8 cellular contexts compared by ENCODE assay signal in the genomic region with DNA sequence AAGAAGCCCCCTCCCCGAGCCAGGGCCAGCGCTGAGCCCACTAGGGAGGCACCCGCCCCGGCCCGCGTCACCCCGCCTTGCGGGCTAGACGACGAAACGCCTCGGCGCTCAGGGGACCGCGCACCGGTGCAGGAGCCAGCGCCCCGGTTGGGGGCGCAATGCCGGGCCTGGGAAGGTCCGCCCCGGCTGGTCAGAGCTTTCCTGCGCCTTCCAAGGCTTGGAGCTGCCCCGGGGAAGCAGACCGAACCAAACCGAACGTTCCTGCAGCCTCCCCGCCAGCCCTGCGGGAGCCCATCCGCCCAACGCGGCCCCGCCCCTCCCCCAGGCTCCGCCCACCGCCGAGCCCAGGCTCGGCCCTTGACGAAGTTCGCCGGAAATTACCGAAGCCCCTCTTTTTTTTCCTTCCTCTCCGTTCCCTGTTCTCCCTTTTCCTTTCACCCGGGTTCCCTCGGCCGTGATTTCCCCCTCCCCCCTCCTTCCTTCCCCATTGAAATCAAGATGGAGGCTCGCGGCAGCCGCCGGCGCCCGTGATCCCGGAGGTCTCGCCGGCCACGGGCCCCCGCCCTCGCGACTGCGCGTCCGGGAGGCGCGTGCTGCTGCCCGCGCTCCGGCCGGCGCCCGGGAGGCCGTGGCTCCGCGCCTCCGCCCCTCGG. TPM values are rescaled to one million over a fixed set of nuclear protein-coding genes. Genes with fewer than 3 reads are reported as not detected.
DNase-seq lines count a peak whose midpoint lies in the region; ATAC-seq and TF ChIP-seq lines count a peak whose summit lies in the region.

TSS of gene TRIO (plus strand) at position 487 of the 653 bp plus-strand sequence. CDS start 384 bp downstream, outside the sequence.

- H3K9me3 ChIP-seq in Loucy (ENCODE audit: insufficient read depth, low read depth, low read length) (no peaks in the 10 kb centered on the region), osteoblast (ENCODE audit: low read depth, low read length) (no peaks in the 10 kb centered on the region), testis (no peaks in the 10 kb centered on the region)

- H3K4me3 ChIP-seq in Loucy (ENCODE audit: low read length, poor library complexity, severe bottlenecking) (peak within 1 kb of the TSS; percentile 97), osteoblast (ENCODE audit: insufficient read depth, low read length) (peak within 1 kb of the TSS; percentile 98), testis (peak within 1 kb of the TSS; percentile 85 to 90)

- peak within 1 kb of the TSS; percentile 82 for H3K9ac ChIP-seq in Loucy (ENCODE audit: low read depth, low read length, poor library complexity, severe bottlenecking)

- peaks cover 20% of the 10 kb centered on the region for H3K27me3 Mint-ChIP-seq in glutamatergic neuron (ENCODE audit: unreplicated experiment)

- peak; percentile 95 for DNase-seq in ELR (ENCODE audit: low read depth)
- peak; percentile 91 for DNase-seq in H4 (ENCODE audit: low spot score)
- peak; percentile 98 for DNase-seq in SK-MEL-5 (ENCODE audit: low read depth, low spot score)
- peak; percentile 74 to 87 for DNase-seq in activated naive CD4-positive, alpha-beta T cell treated with anti-CD3 and anti-CD28 coated beads, Interleukin-2, amount 50 U/mL, for 72 hours (ENCODE audit: low spot score in 2 of 2)
- DNase-seq in glutamatergic neuron = peak; percentile 94
- DNase-seq in osteoblast (ENCODE audit: insufficient read length, low spot score, missing footprints) = peak; percentile 99
- DNase-seq in testis = peak; percentile 94

- H3K27me3 ChIP-seq in Loucy (ENCODE audit: insufficient read depth, low read length, poor library complexity, severe bottlenecking) (no peaks in the 10 kb centered on the region), osteoblast (ENCODE audit: insufficient read depth, low read length) (no peaks in the 10 kb centered on the region), testis (no peaks in the 10 kb centered on the region)

- no peaks in the 10 kb centered on the region for H3K9me3 Mint-ChIP-seq in activated naive CD4-positive, alpha-beta T cell treated with anti-CD3 and anti-CD28 coated beads, Interleukin-2, amount 50 U/mL, for 72 hours
- peaks cover 23% of the 10 kb centered on the region for H3K9me3 Mint-ChIP-seq in glutamatergic neuron (ENCODE audit: unreplicated experiment)

- WGBS in testis, 2 donors = 1% methylated on average over 38 to 73 of the region's 74 CpGs

- H3K27ac ChIP-seq in osteoblast (ENCODE audit: low read depth, low read length) = peak within 1 kb of the TSS; percentile 89
- H3K27ac ChIP-seq in testis = peak within 1 kb of the TSS; percentile 97 to 98

- H4K20me1 ChIP-seq in Loucy (ENCODE audit: insufficient read depth, low read length, poor library complexity, severe bottlenecking) (peaks cover 33% of the 10 kb centered on the region), osteoblast (ENCODE audit: insufficient read depth, low read length) (peaks cover 30% of the 10 kb centered on the region)

- H3K27ac Mint-ChIP-seq in activated naive CD4-positive, alpha-beta T cell treated with anti-CD3 and anti-CD28 coated beads, Interleukin-2, amount 50 U/mL, for 72 hours = no peak within 1 kb of the TSS
- peak within 1 kb of the TSS; percentile 89 for H3K27ac Mint-ChIP-seq in glutamatergic neuron (ENCODE audit: unreplicated experiment)

- H3K4me1 ChIP-seq in Loucy (ENCODE audit: insufficient read depth, low read length, poor library complexity, severe bottlenecking) = peaks cover 33% of the 10 kb centered on the region
- H3K4me1 ChIP-seq in osteoblast (ENCODE audit: insufficient read depth, low read length) = peaks cover 30% of the 10 kb centered on the region
- peaks cover 28% of the 10 kb centered on the region for H3K4me1 ChIP-seq in testis

- peak within 1 kb of the TSS; percentile 96 for H3K4me2 ChIP-seq in Loucy (ENCODE audit: low read depth, low read length, poor library complexity, severe bottlenecking)
- peak within 1 kb of the TSS; percentile 81 for H3K4me2 ChIP-seq in osteoblast (ENCODE audit: insufficient read depth, low read length)

- TF ChIP-seq POLR2A in testis (IDR thresholded peaks at IDR 0.05) = peak; percentile 8

- H3K79me2 ChIP-seq in Loucy (ENCODE audit: insufficient read depth, low read length) (peaks cover 42% of the 10 kb centered on the region), osteoblast (ENCODE audit: insufficient read depth, low read length) (peaks cover 43% of the 10 kb centered on the region)

- peak within 1 kb of the TSS; percentile 90 for H3K4me3 Mint-ChIP-seq in glutamatergic neuron (ENCODE audit: unreplicated experiment)

- peak within 1 kb of the TSS; percentile 95 for H2AFZ ChIP-seq in Loucy (ENCODE audit: low read length)
- peak within 1 kb of the TSS; percentile 78 for H2AFZ ChIP-seq in osteoblast (ENCODE audit: low read length)

- TF ChIP-seq CTCF in Loucy (conservative IDR thresholded peaks at IDR 0.05; ENCODE audit: low read length) (peak; percentile 63), glutamatergic neuron (IDR thresholded peaks at IDR 0.05; ENCODE audit: partially characterized antibody, unreplicated experiment) (peak; percentile 25), osteoblast (IDR thresholded peaks at IDR 0.05; ENCODE audit: extremely low read depth, low read depth, low read length) (peak; percentile 39), testis (IDR thresholded peaks at IDR 0.05) (peak in 2 of 3 experiments; percentile 25 to 41)

- in situ Hi-C loops in SK-MEL-5 (cut with HindIII; ENCODE audit: low pct_unique_long_range_greater_than_20kb, low sequenced_read_pairs) = no loop called here

- H3K36me3 ChIP-seq in Loucy (ENCODE audit: insufficient read depth, low read length) = no peaks in the 10 kb centered on the region
- H3K36me3 ChIP-seq in osteoblast (ENCODE audit: insufficient read depth, low read length) = no peaks in the 10 kb centered on the region
- no peaks in the 10 kb centered on the region for H3K36me3 ChIP-seq in testis (ENCODE audit: low read depth, missing control alignments)

- H3K36me3 Mint-ChIP-seq in activated naive CD4-positive, alpha-beta T cell treated with anti-CD3 and anti-CD28 coated beads, Interleukin-2, amount 50 U/mL, for 72 hours = peaks cover 0 to 4% of the 10 kb centered on the region in 2 donors
- peaks cover 9% of the 10 kb centered on the region for H3K36me3 Mint-ChIP-seq in glutamatergic neuron (ENCODE audit: unreplicated experiment)

- H3K9me2 ChIP-seq in Loucy (replicated peaks; ENCODE audit: low read depth, low read length) = no peaks in the 10 kb centered on the region

- H3K4me1 Mint-ChIP-seq in glutamatergic neuron (ENCODE audit: low read depth, unreplicated experiment) = peaks cover 50% of the 10 kb centered on the region

- intact Hi-C loops in testis (cut with DNase I; ENCODE audit: low total_unique reads) = loop anchor here (10.0 kb wide), 1 partner anchor 122 kb away; no protein-coding TSS in a partner anchor

- 0 out of 2 replicates have a peak, but pooled peaks cover 4% of the 10 kb centered on the region for H3F3A ChIP-seq in Loucy (ENCODE audit: low read depth)

- ATAC-seq in activated naive CD4-positive, alpha-beta T cell treated with anti-CD3 and anti-CD28 coated beads, Interleukin-2, amount 50 U/mL, for 72 hours = peak; percentile 77 to 79

RNA-seq across cellular contexts. Expression of gene TRIO, which starts in this region (rescaled TPM):
- total RNA-seq in H4 (2014; rRNA removed; shearing (Covaris generic)) = 38.2 and 50.9 TPM in 2 replicates
- total RNA-seq in SK-MEL-5 (2014; rRNA removed; shearing (Covaris generic)) = 150 and 176 TPM in 2 replicates
- 109 and 126 TPM in 2 replicates for polyA plus RNA-seq in SK-MEL-5 (2015; cell fraction: cytosol; rRNA removed)
- 316 and 397 TPM in 2 replicates for polyA plus RNA-seq in SK-MEL-5 (2015; cell fraction: nucleus; rRNA removed)
- 10 to 100 TPM; 13.3 to 18.2 TPM for total RNA-seq in activated naive CD4-positive, alpha-beta T cell treated with anti-CD3 and anti-CD28 coated beads, Interleukin-2, amount 50 U/mL, for 72 hours
- total RNA-seq in glutamatergic neuron (ENCODE audit: unreplicated experiment) (281 TPM), osteoblast (246 and 274 TPM in 2 replicates), testis (100 to 1,000 TPM; 249 to 295 TPM)
- 47.2 TPM for polyA plus RNA-seq in testis (ENCODE audit: insufficient read depth, low read depth, low replicate concordance)

Comparison
In these comparisons a context has a peak if more than half of its experiments do, and no peak if none do; other contexts are left out.
1. Peak in every context shown above with its lines: DNase-seq, ATAC-seq, H3K4me3 ChIP-seq and H3K27ac ChIP-seq.